ENCODE assay signal across 10 cellular contexts in the genomic region with DNA sequence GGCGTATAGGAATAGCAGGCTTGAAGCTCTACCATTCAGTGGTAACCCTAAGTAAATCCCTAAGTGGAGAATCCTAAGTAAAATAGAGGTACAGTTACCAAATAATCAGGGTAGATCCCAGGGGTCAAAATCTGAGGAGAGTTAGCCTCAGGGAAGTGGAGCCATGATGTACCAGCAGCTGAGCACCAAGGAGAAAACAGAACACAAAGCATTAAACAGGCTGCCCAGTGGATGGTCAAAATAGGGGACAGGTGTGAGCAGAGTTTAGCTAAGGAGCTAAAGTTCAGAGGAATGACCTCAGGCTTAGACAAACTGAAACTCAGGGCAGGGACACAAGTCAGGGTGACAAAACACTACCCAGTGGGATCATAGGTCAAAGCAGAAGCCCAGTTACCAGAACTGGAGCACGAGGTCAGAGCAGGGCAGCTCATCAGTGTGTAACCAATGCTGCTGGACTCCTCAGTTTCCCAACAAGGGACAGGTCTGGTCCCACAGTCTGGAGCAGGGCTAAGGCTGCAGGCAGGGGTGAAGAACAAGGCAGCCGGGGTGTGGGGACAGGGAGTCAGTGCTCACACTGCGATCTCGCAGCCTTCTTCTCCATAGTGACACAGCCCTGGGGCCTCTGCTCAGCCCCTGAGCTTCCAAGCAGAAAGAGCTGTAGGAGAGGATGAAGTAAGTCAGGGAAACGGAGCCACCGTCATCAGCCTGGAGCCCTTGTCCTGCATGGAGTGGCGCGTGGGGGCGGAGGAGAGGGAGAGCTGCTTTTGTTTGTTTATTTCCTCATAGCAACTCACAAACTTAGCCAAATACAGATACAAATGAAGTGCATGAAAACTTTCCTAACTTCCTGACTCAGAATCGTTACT.
DNase-seq lines count a peak whose midpoint lies in the region; ATAC-seq and TF ChIP-seq lines count a peak whose summit lies in the region.
"Had no signal": no experiment of that assay in that cellular context is flagged by ENCODE, and none has a peak within 500 bp of the region (broad histone marks: within the 10 kb centered on the region; RNA-seq: fewer than 3 reads in every experiment).

No MANE protein-coding gene starts in this region.

- no peak for TF ChIP-seq CTCF in brain microvascular endothelial cell (IDR thresholded peaks at IDR 0.05; ENCODE audit: low read depth, low read length, missing control alignments)
- no peak for TF ChIP-seq CTCF in A673 (conservative IDR thresholded peaks at IDR 0.05; ENCODE audit: low read depth, low read length)
- no peak for TF ChIP-seq CTCF in GM13976 (IDR thresholded peaks at IDR 0.05; ENCODE audit: borderline replicate concordance, control extremely low read depth, extremely low read depth, insufficient read depth, missing control alignments)

- POLR2A ChIA-PET in A673 (lab: Charles Lee; ENCODE audit: low non-redundant PET) = no interaction called here

- peak overlapping the region in 1 of 3 donors; percentile 25 for H3K9ac ChIP-seq in skeletal muscle tissue (ENCODE audit: low read depth in 1 of 3, low read length in 3 of 3)

- CTCF ChIA-PET in A673 (lab: Charles Lee) = no interaction called here

- peak overlapping the region; percentile 42 for H3K27ac ChIP-seq in brain microvascular endothelial cell
- peak overlapping the region; percentile 39 for H3K27ac ChIP-seq in skeletal muscle tissue (ENCODE audit: low read depth, low read length)
- no peak overlapping the region for H3K27ac ChIP-seq in A673 (ENCODE audit: low read depth, low read length, poor library complexity, severe bottlenecking)

- H3K4me3 ChIP-seq in brain microvascular endothelial cell (ENCODE audit: low read depth, low read length) (no peak overlapping the region), skeletal muscle tissue (ENCODE audit: low read length in 3 of 3) (no peak overlapping the region), A673 (ENCODE audit: low read depth, low read length, poor library complexity, severe bottlenecking) (no peak overlapping the region)

- H3K36me3 ChIP-seq in brain microvascular endothelial cell (replicated peaks) (no peaks in the 10 kb centered on the region), skeletal muscle tissue (ENCODE audit: control insufficient read depth in 3 of 3, insufficient read depth in 3 of 3, low read length in 3 of 3) (no peaks in the 10 kb centered on the region), A673 (ENCODE audit: insufficient read depth, low read length, poor library complexity, severe bottlenecking) (no peaks in the 10 kb centered on the region)

- H3K9me3 ChIP-seq in skeletal muscle tissue (ENCODE audit: control insufficient read depth in 3 of 3, low read length in 3 of 3) = no peaks in the 10 kb centered on the region
- no peaks in the 10 kb centered on the region for H3K9me3 ChIP-seq in A673 (ENCODE audit: low read depth, low read length, poor library complexity, severe bottlenecking)

- peak; percentile 70 for DNase-seq in brain microvascular endothelial cell
- peak; percentile 57 for DNase-seq in kidney tubule cell (ENCODE audit: low spot score)
- no peak for DNase-seq in activated gamma-delta T cell (lab: John Stamatoyannopoulos, UW)
- DNase-seq in A673 (ENCODE audit: low spot score) = no peak
- DNase-seq in GM13976 (ENCODE audit: low spot score) = no peak
- DNase-seq: KBM-7 had no signal

- H3K27me3 ChIP-seq in brain microvascular endothelial cell (replicated peaks) (no peaks in the 10 kb centered on the region), skeletal muscle tissue (ENCODE audit: control insufficient read depth in 3 of 3, insufficient read depth in 3 of 3, low read length in 3 of 3) (no peaks in the 10 kb centered on the region), A673 (replicated peaks; ENCODE audit: insufficient read depth, low read depth, low read length, poor library complexity) (no peaks in the 10 kb centered on the region)

- no TSS peak for BruUV-seq in A673 (replicated peaks; lab: Mats Ljungman, UMichigan)

- in situ Hi-C loops in brain microvascular endothelial cell (cut with HindIII; ENCODE audit: low pct_ligation_motif_present, low sequenced_read_pairs) (no loop called here), GM13976 (cut with MboI; ENCODE audit: low sequenced_read_pairs, unreplicated experiment) (no loop called here)

- H3K4me1 ChIP-seq in skeletal muscle tissue (ENCODE audit: control insufficient read depth in 3 of 3, insufficient read depth in 3 of 3, low read length in 3 of 3) = peaks cover 9 to 16% (median 16%) of the 10 kb centered on the region in 3 donors
- no peaks in the 10 kb centered on the region for H3K4me1 ChIP-seq in A673 (ENCODE audit: insufficient read depth, low read length, poor library complexity, severe bottlenecking)

- intact Hi-C loops in A673 (cut with micrococcal nuclease; ENCODE audit: unreplicated experiment) = no loop called here

- peak; percentile 44 for ATAC-seq in GM21786 (IDR thresholded peaks at IDR 0.05; ENCODE audit: unreplicated experiment)
- ATAC-seq in HG02884 (IDR thresholded peaks at IDR 0.05; ENCODE audit: unreplicated experiment) = no peak
- ATAC-seq: esophagus mucosa had no signal

Comparison
In these comparisons a context has a peak if more than half of its experiments do, and no peak if none do; other contexts are left out.
1. DNase-seq: peak in brain microvascular endothelial cell (single experiment) and kidney tubule cell (single experiment); none in activated gamma-delta T cell (single experiment), A673 (single experiment) and GM13976 (single experiment).